ENCODE assay signal across 12 cellular contexts in the genomic region with DNA sequence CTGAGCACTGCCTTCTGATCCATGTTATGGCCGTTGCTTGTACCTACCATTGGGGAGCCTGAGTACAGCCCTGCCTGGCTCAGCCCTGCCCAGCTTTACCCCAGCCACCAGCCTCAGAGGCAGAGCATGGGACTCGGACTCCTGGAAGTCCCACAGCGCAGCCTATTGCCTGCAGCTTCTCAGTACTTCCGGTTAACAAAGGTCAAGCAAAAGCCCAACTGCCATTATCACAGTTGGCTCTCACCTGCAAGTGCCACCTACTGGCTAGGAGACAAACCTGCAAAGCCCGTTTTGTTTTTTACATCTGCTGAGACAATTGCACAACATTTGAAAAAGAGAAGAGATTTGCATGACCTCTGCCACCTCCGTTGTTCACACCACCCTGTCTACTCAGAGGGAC.
DNase-seq lines count a peak whose midpoint lies in the region; ATAC-seq, FAIRE-seq and TF ChIP-seq lines count a peak whose summit lies in the region.
"Had no signal": no experiment of that assay in that cellular context is flagged by ENCODE, and none has a peak within 500 bp of the region (broad histone marks: within the 10 kb centered on the region; RNA-seq: fewer than 3 reads in every experiment).

No MANE protein-coding gene starts in this region.

- CTCF ChIA-PET in endothelial cell of umbilical vein (lab: Charles Lee) = interaction anchor here (1.1 kb wide), 1 partner anchor 1078 kb away, joined by 4 read pairs; no protein-coding TSS in a partner anchor

- TF ChIP-seq POLR2A in endothelial cell of umbilical vein (IDR thresholded peaks at IDR 0.05; ENCODE audit: low read depth, low read length) = no peak

- H3K27ac ChIP-seq in KMS-11 (no peak overlapping the region), endothelial cell of umbilical vein (ENCODE audit: insufficient read depth, low read depth, low read length) (no peak overlapping the region)
- H3K27ac ChIP-seq: esophagus muscularis mucosa had no signal

- TF ChIP-seq CTCF in KMS-11 (conservative IDR thresholded peaks at IDR 0.05; ENCODE audit: low read depth, low read length) (no peak), endothelial cell of umbilical vein (IDR thresholded peaks at IDR 0.05; ENCODE audit: extremely low read depth in 1 of 2, insufficient read depth in 1 of 2, low read depth in 1 of 2, low read length in 2 of 2) (peak in 1 of 2 donors; percentile 16)

- no peaks in the 10 kb centered on the region for H4K20me1 ChIP-seq in KMS-11 (ENCODE audit: insufficient read depth)
- no peaks in the 10 kb centered on the region for H4K20me1 ChIP-seq in endothelial cell of umbilical vein (replicated peaks; ENCODE audit: control insufficient read depth, extremely low read depth, insufficient read depth, low read length)

- peak; percentile 50 for FAIRE-seq in endothelial cell of umbilical vein (lab: Jason Lieb, UNC)

- peak; percentile 36 for DNase-seq in A172 (ENCODE audit: low spot score)
- DNase-seq in endothelial cell of umbilical vein (ENCODE audit: low read depth, low spot score) = no peak
- no peak for DNase-seq in NCI-H446 treated with DMSO at 0.1 percent for 48 hours (lab: John Stamatoyannopoulos, UW)
- no peak for DNase-seq in stimulated activated CD4-positive, alpha-beta T cell treated with anti-CD3 and anti-CD28 coated beads, Interleukin-2, amount 100 ng/mL, for 24 hours
- DNase-seq in SHP77 treated with DMSO at 0.1 percent for 48 hours (lab: John Stamatoyannopoulos, UW) = no peak
- no peak for DNase-seq in GM03348 (ENCODE audit: low spot score)
- DNase-seq: activated naive CD4-positive, alpha-beta T cell; naive B cell; NCI-H1092 treated with DMSO at 0.1 percent for 48 hours had no signal

- H3K9me1 ChIP-seq in endothelial cell of umbilical vein (replicated peaks; ENCODE audit: control insufficient read depth, extremely low read depth, insufficient read depth, low read length) = no peaks in the 10 kb centered on the region

- no TSS peak for BruUV-seq in endothelial cell of umbilical vein (replicated peaks; lab: Mats Ljungman, UMichigan)

- H3K4me1 ChIP-seq in KMS-11 (ENCODE audit: low read depth, poor library complexity, severe bottlenecking) (no peaks in the 10 kb centered on the region), endothelial cell of umbilical vein (ENCODE audit: control insufficient read depth, extremely low read depth, insufficient read depth, low read length) (no peaks in the 10 kb centered on the region)
- H3K4me1 ChIP-seq: esophagus muscularis mucosa had no signal

- no peaks in the 10 kb centered on the region for H3K27me3 ChIP-seq in KMS-11 (ENCODE audit: insufficient read depth, low read depth)
- no peaks in the 10 kb centered on the region for H3K27me3 ChIP-seq in endothelial cell of umbilical vein (ENCODE audit: control insufficient read depth in 2 of 2, insufficient read depth in 2 of 2, low read length in 2 of 2)
- H3K27me3 ChIP-seq: esophagus muscularis mucosa had no signal

- dilution Hi-C loops in endothelial cell of umbilical vein (cut with MboI; ENCODE audit: extremely low pct_ligation_motif_present, low sequenced_read_pairs) = no loop called here

- H3K9ac ChIP-seq in KMS-11 (no peak overlapping the region), endothelial cell of umbilical vein (replicated peaks; ENCODE audit: extremely low read depth, insufficient read depth, low read length) (no peak overlapping the region)

- 0 out of 2 replicates have a peak overlapping the region, but pooled peaks have one; percentile 2 for H2AFZ ChIP-seq in KMS-11 (ENCODE audit: low read depth)
- no peak overlapping the region for H2AFZ ChIP-seq in endothelial cell of umbilical vein (ENCODE audit: low read depth, low read length)

- ATAC-seq in GM18861 (IDR thresholded peaks at IDR 0.05; ENCODE audit: unreplicated experiment) = peak; percentile 39

- H3K4me3 ChIP-seq in KMS-11 (IDR thresholded peaks at IDR 0.05; ENCODE audit: insufficient read depth, low read depth, low read length) (no peak overlapping the region), endothelial cell of umbilical vein (replicated peaks in 1 of 3; ENCODE audit: insufficient read depth in 1 of 3, low read depth in 1 of 3, low read length in 3 of 3) (no peak overlapping the region)
- H3K4me3 ChIP-seq: esophagus muscularis mucosa had no signal

- POLR2A ChIA-PET in endothelial cell of umbilical vein (lab: Charles Lee) = no interaction called here

- intact Hi-C loops in endothelial cell of umbilical vein (cut with micrococcal nuclease) = loop anchor here (5.0 kb wide), 3 partner anchors 721 to 1814 kb away; no protein-coding TSS in a partner anchor

- no peaks in the 10 kb centered on the region for H3K9me3 ChIP-seq in endothelial cell of umbilical vein (replicated peaks; ENCODE audit: control insufficient read depth, insufficient read depth, low read length)

- H3K4me2 ChIP-seq in KMS-11 (no peak overlapping the region), endothelial cell of umbilical vein (ENCODE audit: insufficient read depth, low read length) (no peak overlapping the region)

- no peaks in the 10 kb centered on the region for H3K79me2 ChIP-seq in KMS-11 (ENCODE audit: insufficient read depth, low read depth)
- H3K79me2 ChIP-seq in endothelial cell of umbilical vein (ENCODE audit: control insufficient read depth, insufficient read depth, low read length) = no peaks in the 10 kb centered on the region

- no peaks in the 10 kb centered on the region for H3K36me3 ChIP-seq in KMS-11 (ENCODE audit: insufficient read depth)
- H3K36me3 ChIP-seq in endothelial cell of umbilical vein (ENCODE audit: control insufficient read depth in 2 of 2, extremely low read depth in 1 of 2, insufficient read depth in 2 of 2, low read length in 2 of 2) = no peaks in the 10 kb centered on the region
- H3K36me3 ChIP-seq: esophagus muscularis mucosa had no signal

TF ChIP-seq in endothelial cell of umbilical vein, 7 proteins besides CTCF, POLR2A, EP300 and RAD21:
- no peak for TF ChIP-seq FOS (IDR thresholded peaks at IDR 0.05; ENCODE audit: borderline replicate concordance, insufficient read depth, low read length)
- no peak for TF ChIP-seq GATA2 (IDR thresholded peaks at IDR 0.05; ENCODE audit: insufficient read depth, insufficient read length, low read depth, low read length)
- no peak for TF ChIP-seq POLR2AphosphoS5 (IDR thresholded peaks at IDR 0.05; ENCODE audit: insufficient read depth, low read depth, low read length)
